In genomic region chr6:131199568-131200272, GRCh38 we compare ENCODE assay signal across 1 cellular context.
TF ChIP-seq lines count a peak whose summit lies in the region.

No MANE protein-coding gene starts in this region.

TF ChIP-seq in GM12878, 131 proteins besides CTCF, POLR2A, EP300 and RAD21 (continued from another document):
- TF ChIP-seq ZBTB4 (CRISPR knock-in tag; IDR thresholded peaks at IDR 0.05) (no peak), POLR2AphosphoS2 (IDR thresholded peaks at IDR 0.05; ENCODE audit: low read depth, low read length) (no peak), SMC3 (IDR thresholded peaks at IDR 0.05; ENCODE audit: borderline replicate concordance, low read length) (peak; percentile 92), STAT1 (conservative IDR thresholded peaks at IDR 0.05) (no peak), BCL11A (IDR thresholded peaks at IDR 0.05; ENCODE audit: low read depth, low read length) (no peak)
